18 cellular contexts compared by ENCODE assay signal in genomic region chr7:68613405-68613804, GRCh38.
DNase-seq lines count a peak whose midpoint lies in the region; ATAC-seq and TF ChIP-seq lines count a peak whose summit lies in the region.
"Had no signal": no experiment of that assay in that cellular context is flagged by ENCODE, and none has a peak within 500 bp of the region (broad histone marks: within the 10 kb centered on the region; RNA-seq: fewer than 3 reads in every experiment).

No MANE protein-coding gene starts in this region.

- no peak overlapping the region for H3K4me3 Mint-ChIP-seq in nephron
- H3K4me3 Mint-ChIP-seq: activated B cell treated with CpG ODN at 0.5 μM for 24 hours; activated T-cell treated with anti-CD3 and anti-CD28 coated beads, Interleukin-2, amount 50 U/mL, for 72 hours; brain; natural killer cell treated with Interleukin-12 subunit alpha and Interleukin-12 subunit beta and Interleukin-15 and Interleukin-18, amount 100 ng/mL, for 72 hours had no signal

- peaks cover 9% of the 10 kb centered on the region for H3K36me3 Mint-ChIP-seq in nephron (ENCODE audit: low read depth)

- peak in 2 of 3 experiments; percentile 9 to 39 for DNase-seq in NCI-H1417 (lab: John Stamatoyannopoulos, UW)
- DNase-seq in NCI-H1417 treated with DMSO at 0.1 percent for 48 hours (lab: John Stamatoyannopoulos, UW) = no peak
- peak; percentile 65 for DNase-seq in NCI-H146 treated with DMSO at 0.1 percent for 48 hours (lab: John Stamatoyannopoulos, UW; ENCODE audit: unreplicated experiment)
- DNase-seq in NCI-H69 (lab: John Stamatoyannopoulos, UW) = peak; percentile 65
- DNase-seq in COLO668 (lab: John Stamatoyannopoulos, UW; ENCODE audit: unreplicated experiment) = no peak
- no peak for DNase-seq in activated T-cell treated with anti-CD3 and anti-CD28 coated beads, Interleukin-2, amount 50 U/mL, for 48 hours
- DNase-seq: 8988T; activated B cell treated with CpG ODN at 0.5 μM for 24 hours; activated T-cell treated with anti-CD3 and anti-CD28 coated beads, Interleukin-2, amount 50 U/mL, for 72 hours; cortex of kidney; DMS153; NCI-H1694; spleen had no signal

- peaks cover 13% of the 10 kb centered on the region for H3K27me3 Mint-ChIP-seq in nephron (ENCODE audit: low read depth)
- H3K27me3 Mint-ChIP-seq: activated B cell treated with CpG ODN at 0.5 μM for 24 hours; natural killer cell treated with Interleukin-12 subunit alpha and Interleukin-12 subunit beta and Interleukin-15 and Interleukin-18, amount 100 ng/mL, for 72 hours had no signal

- TF ChIP-seq CTCF in nephron (IDR thresholded peaks at IDR 0.05; ENCODE audit: unreplicated experiment in 3 of 3) = no peak

- H3K4me1 Mint-ChIP-seq in nephron = peaks cover 8% of the 10 kb centered on the region
- H3K4me1 Mint-ChIP-seq: activated B cell treated with CpG ODN at 0.5 μM for 24 hours had no signal

- no peak for ATAC-seq in HG02885 (IDR thresholded peaks at IDR 0.05; ENCODE audit: poor library complexity, unreplicated experiment)
- ATAC-seq: activated naive CD4-positive, alpha-beta T cell treated with anti-CD3 and anti-CD28 coated beads, Interleukin-2, amount 50 U/mL, for 72 hours; activated T-cell treated with anti-CD3 and anti-CD28 coated beads, Interleukin-2, amount 50 U/mL, for 72 hours; natural killer cell treated with Interleukin-12 subunit alpha and Interleukin-12 subunit beta and Interleukin-15 and Interleukin-18, amount 100 ng/mL, for 72 hours had no signal

- peak overlapping the region in 2 of 3 experiments; percentile 17 to 25 for H3K27ac Mint-ChIP-seq in nephron
- H3K27ac Mint-ChIP-seq: activated B cell treated with CpG ODN at 0.5 μM for 24 hours; activated T-cell treated with anti-CD3 and anti-CD28 coated beads, Interleukin-2, amount 50 U/mL, for 72 hours; brain; natural killer cell treated with Interleukin-12 subunit alpha and Interleukin-12 subunit beta and Interleukin-15 and Interleukin-18, amount 100 ng/mL, for 72 hours had no signal

- H3K9me3 Mint-ChIP-seq in nephron = peaks cover 50% of the 10 kb centered on the region

Comparison
In these comparisons a context has a peak if more than half of its experiments do, and no peak if none do; other contexts are left out.
1. DNase-seq: peak in NCI-H1417 (2 of 3), NCI-H146 treated with DMSO at 0.1 percent for 48 hours (single experiment) and NCI-H69 (single experiment); none in NCI-H1417 treated with DMSO at 0.1 percent for 48 hours (single experiment), COLO668 (single experiment) and activated T-cell treated with anti-CD3 and anti-CD28 coated beads, Interleukin-2, amount 50 U/mL, for 48 hours (0 of 2).